ENCODE assay signal across 1 cellular context in the genomic region with DNA sequence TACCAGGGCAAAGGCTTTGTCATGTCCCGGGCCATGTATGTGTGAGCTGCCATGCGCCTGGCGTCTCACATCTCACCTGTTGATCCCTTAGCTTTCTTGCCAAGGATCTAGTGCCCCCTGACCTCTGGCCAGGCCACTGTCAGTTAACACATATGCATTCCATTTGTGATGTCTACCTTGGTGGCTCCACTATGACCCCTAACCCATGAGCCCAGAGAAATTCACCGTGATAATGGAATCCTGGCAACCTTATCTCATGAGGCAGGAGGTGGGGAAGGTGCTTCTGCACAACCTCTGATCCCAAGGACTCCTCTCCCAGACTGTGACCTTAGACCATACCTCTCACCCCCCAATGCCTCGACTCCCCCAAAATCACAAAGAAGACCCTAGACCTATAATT.
TF ChIP-seq lines count a peak whose summit lies in the region.

No MANE protein-coding gene starts in this region.

TF ChIP-seq in K562, 482 proteins besides CTCF, POLR2A, EP300 and RAD21:
- TF ChIP-seq NR2C1 (IDR thresholded peaks at IDR 0.05) (peak; percentile 68), NR2C1 (tag; IDR thresholded peaks at IDR 0.05) (peak; percentile 81)
